In genomic region chr17:17215575-17215974, GRCh38 we compare ENCODE assay signal across 15 cellular contexts. TPM values are rescaled to one million over a fixed set of nuclear protein-coding genes. Genes with fewer than 3 reads are reported as not detected.
DNase-seq lines count a peak whose midpoint lies in the region; ATAC-seq, FAIRE-seq and TF ChIP-seq lines count a peak whose summit lies in the region.
"Had no signal": no experiment of that assay in that cellular context is flagged by ENCODE, and none has a peak within 500 bp of the region (broad histone marks: within the 10 kb centered on the region; RNA-seq: fewer than 3 reads in every experiment).

No MANE protein-coding gene starts in this region.

- H3K4me2 ChIP-seq in osteoblast (ENCODE audit: insufficient read depth, low read length): no peak overlapping the region
- H3K4me2 ChIP-seq: BLaER1 treated with 17β-estradiol and CSF1 and Interleukin-3, amounts not matched to agents 10 nM and 100 nM had no signal

- no peak overlapping the region for H3K27ac ChIP-seq in osteoblast (ENCODE audit: low read depth, low read length)
- H3K27ac ChIP-seq: BLaER1 treated with 17β-estradiol and CSF1 and Interleukin-3, amounts not matched to agents 10 nM and 100 nM; HL-60 had no signal

- H3K36me3 ChIP-seq in osteoblast (ENCODE audit: insufficient read depth, low read length): peaks cover 78% of the 10 kb centered on the region

- H3K4me3 ChIP-seq in osteoblast (ENCODE audit: insufficient read depth, low read length): no peak overlapping the region
- H3K4me3 ChIP-seq: BLaER1 treated with 17β-estradiol and CSF1 and Interleukin-3, amounts not matched to agents 10 nM and 100 nM had no signal

- H2AFZ ChIP-seq in osteoblast (ENCODE audit: low read length): no peak overlapping the region

- ATAC-seq in stimulated activated naive CD8-positive, alpha-beta T cell treated with anti-CD3 and anti-CD28 coated beads, Interleukin-15, amount 100 ng/mL, for 72 hours: no peak
- ATAC-seq: CD8-positive, alpha-beta T cell had no signal

- no peaks in the 10 kb centered on the region for H3K4me1 Mint-ChIP-seq in stimulated activated naive CD8-positive, alpha-beta T cell treated with anti-CD3 and anti-CD28 coated beads, Interleukin-15, Interleukin-2, amounts not matched to agents 100 ng/mL and 50 ng/mL, for 24 hours (ENCODE audit: low read depth)
- no peaks in the 10 kb centered on the region for H3K4me1 Mint-ChIP-seq in stimulated activated naive CD8-positive, alpha-beta T cell treated with anti-CD3 and anti-CD28 coated beads, Interleukin-15, amount 100 ng/mL, for 72 hours
- H3K4me1 Mint-ChIP-seq in chondrocyte (ENCODE audit: low read depth) (peaks cover 5% of the 10 kb centered on the region), nephron progenitor cell (no peaks in the 10 kb centered on the region)
- H3K4me1 Mint-ChIP-seq: B cell had no signal

- TF ChIP-seq POLR2A in GM12891 (IDR thresholded peaks at IDR 0.05; ENCODE audit: low read depth, low read length): no peak

- H3K27ac Mint-ChIP-seq in stimulated activated naive CD8-positive, alpha-beta T cell treated with anti-CD3 and anti-CD28 coated beads, Interleukin-15, Interleukin-2, amounts not matched to agents 100 ng/mL and 50 ng/mL, for 24 hours: peak overlapping the region; percentile 45
- H3K27ac Mint-ChIP-seq in stimulated activated naive CD8-positive, alpha-beta T cell treated with anti-CD3 and anti-CD28 coated beads, Interleukin-15, amount 100 ng/mL, for 72 hours: peak overlapping the region in 1 of 2 donors; percentile 94
- peak overlapping the region; percentile 59 for H3K27ac Mint-ChIP-seq in chondrocyte (ENCODE audit: unreplicated experiment)
- H3K27ac Mint-ChIP-seq in nephron progenitor cell: no peak overlapping the region
- H3K27ac Mint-ChIP-seq: B cell had no signal

- H4K20me1 ChIP-seq in osteoblast (ENCODE audit: insufficient read depth, low read length): peaks cover 22% of the 10 kb centered on the region

- no peaks in the 10 kb centered on the region for H3K27me3 Mint-ChIP-seq in stimulated activated naive CD8-positive, alpha-beta T cell treated with anti-CD3 and anti-CD28 coated beads, Interleukin-15, Interleukin-2, amounts not matched to agents 100 ng/mL and 50 ng/mL, for 24 hours
- no peaks in the 10 kb centered on the region for H3K27me3 Mint-ChIP-seq in stimulated activated naive CD8-positive, alpha-beta T cell treated with anti-CD3 and anti-CD28 coated beads, Interleukin-15, amount 100 ng/mL, for 72 hours
- no peaks in the 10 kb centered on the region for H3K27me3 Mint-ChIP-seq in chondrocyte (ENCODE audit: low read depth)
- H3K27me3 Mint-ChIP-seq in nephron progenitor cell (ENCODE audit: low read depth, poor library complexity): no peaks in the 10 kb centered on the region
- H3K27me3 Mint-ChIP-seq: B cell had no signal

- TF ChIP-seq CTCF in chondrocyte (IDR thresholded peaks at IDR 0.05) (no peak), osteoblast (IDR thresholded peaks at IDR 0.05; ENCODE audit: extremely low read depth, low read depth, low read length) (no peak), nephron progenitor cell (IDR thresholded peaks at IDR 0.05) (no peak)

- H3K9me3 Mint-ChIP-seq in stimulated activated naive CD8-positive, alpha-beta T cell treated with anti-CD3 and anti-CD28 coated beads, Interleukin-15, Interleukin-2, amounts not matched to agents 100 ng/mL and 50 ng/mL, for 24 hours: no peaks in the 10 kb centered on the region
- H3K9me3 Mint-ChIP-seq in stimulated activated naive CD8-positive, alpha-beta T cell treated with anti-CD3 and anti-CD28 coated beads, Interleukin-15, amount 100 ng/mL, for 72 hours: no peaks in the 10 kb centered on the region
- H3K9me3 Mint-ChIP-seq in chondrocyte (ENCODE audit: low read depth) (no peaks in the 10 kb centered on the region), nephron progenitor cell (no peaks in the 10 kb centered on the region)
- H3K9me3 Mint-ChIP-seq: CD8-positive, alpha-beta T cell had no signal

- H3K4me3 Mint-ChIP-seq in stimulated activated naive CD8-positive, alpha-beta T cell treated with anti-CD3 and anti-CD28 coated beads, Interleukin-15, Interleukin-2, amounts not matched to agents 100 ng/mL and 50 ng/mL, for 24 hours: no peak overlapping the region
- no peak overlapping the region for H3K4me3 Mint-ChIP-seq in stimulated activated naive CD8-positive, alpha-beta T cell treated with anti-CD3 and anti-CD28 coated beads, Interleukin-15, amount 100 ng/mL, for 72 hours
- H3K4me3 Mint-ChIP-seq in chondrocyte (ENCODE audit: unreplicated experiment) (no peak overlapping the region), nephron progenitor cell (no peak overlapping the region)
- H3K4me3 Mint-ChIP-seq: B cell; CD8-positive, alpha-beta T cell had no signal

- no peaks in the 10 kb centered on the region for H3K27me3 ChIP-seq in osteoblast (ENCODE audit: insufficient read depth, low read length)
- H3K27me3 ChIP-seq: BLaER1 treated with 17β-estradiol and CSF1 and Interleukin-3, amounts not matched to agents 10 nM and 100 nM had no signal

- FAIRE-seq in GM12891 (lab: Jason Lieb, UNC): no peak

- H3K36me3 Mint-ChIP-seq in stimulated activated naive CD8-positive, alpha-beta T cell treated with anti-CD3 and anti-CD28 coated beads, Interleukin-15, Interleukin-2, amounts not matched to agents 100 ng/mL and 50 ng/mL, for 24 hours (ENCODE audit: low read depth): peaks cover 35% of the 10 kb centered on the region
- H3K36me3 Mint-ChIP-seq in chondrocyte (ENCODE audit: low read depth) (peaks cover 45% of the 10 kb centered on the region), nephron progenitor cell (ENCODE audit: low read depth) (peaks cover 38% of the 10 kb centered on the region)

- H3K4me1 ChIP-seq in osteoblast (ENCODE audit: insufficient read depth, low read length): peaks cover 4% of the 10 kb centered on the region

- no peak for DNase-seq in stimulated activated naive CD8-positive, alpha-beta T cell treated with anti-CD3 and anti-CD28 coated beads, Interleukin-15, amount 100 ng/mL, for 72 hours
- DNase-seq in chondrocyte (ENCODE audit: low spot score) (no peak), osteoblast (ENCODE audit: insufficient read length, low spot score, missing footprints) (peak; percentile 58), GM12891 (ENCODE audit: insufficient read length, low spot score) (no peak), nephron progenitor cell (no peak)
- DNase-seq: Calu3; CD8-positive, alpha-beta T cell; DMS79 treated with DMSO at 0.1 percent for 48 hours; GF-D8; HCEC 1CT had no signal

- H3K9me3 ChIP-seq in osteoblast (ENCODE audit: low read depth, low read length): no peaks in the 10 kb centered on the region
- H3K9me3 ChIP-seq: BLaER1 treated with 17β-estradiol and CSF1 and Interleukin-3, amounts not matched to agents 10 nM and 100 nM had no signal

- peaks cover 21% of the 10 kb centered on the region for H3K79me2 ChIP-seq in osteoblast (ENCODE audit: insufficient read depth, low read length)

TF ChIP-seq in GM12891, 5 proteins besides CTCF, POLR2A, EP300 and RAD21:
- no peak for TF ChIP-seq PAX5 (IDR thresholded peaks at IDR 0.05; ENCODE audit: insufficient read depth, low read length, severe bottlenecking)
- no peak for TF ChIP-seq TAF1 (IDR thresholded peaks at IDR 0.05; ENCODE audit: low read depth, low read length)
- no peak for TF ChIP-seq POU2F2 (IDR thresholded peaks at IDR 0.05; ENCODE audit: low read depth, low read length)
- TF ChIP-seq SPI1 (IDR thresholded peaks at IDR 0.05; ENCODE audit: low read depth, low read length): no peak

RNA-seq across cellular contexts. Expression of gene PLD6, which starts 9.4 kb away (rescaled TPM):
- total RNA-seq in chondrocyte (0.55 to 0.68 TPM (median 0.64 TPM) in 3 replicates), osteoblast (1.4 and 2.7 TPM in 2 replicates)
- polyA plus RNA-seq in GM12891 (2012; ENCODE audit: low read depth, missing spikeins): 5.8 TPM
- total RNA-seq: HT1080 had no signal

RNA-seq across cellular contexts. Expression of gene FLCN, which starts 21.4 kb away (rescaled TPM):
- total RNA-seq in chondrocyte: 59.0 to 73.1 TPM (median 71.2 TPM) in 3 replicates
- 104 and 174 TPM in 2 replicates for total RNA-seq in osteoblast
- polyA plus RNA-seq in GM12891 (2012; ENCODE audit: low read depth, missing spikeins): 9.8 TPM
